Comparison of ENCODE assay signal across 22 cellular contexts in genomic region chr11:17366491-17366890, GRCh38. TPM values are rescaled to one million over a fixed set of nuclear protein-coding genes. Genes with fewer than 3 reads are reported as not detected.
A peak's percentile ranks its signal among the peaks of the same experiment; 100 is the strongest.
DNase-seq lines count a peak whose midpoint lies in the region; ATAC-seq, FAIRE-seq and TF ChIP-seq lines count a peak whose summit lies in the region.
"Had no signal": no experiment of that assay in that cellular context is flagged by ENCODE, and none has a peak within 500 bp of the region (broad histone marks: within the 10 kb centered on the region; RNA-seq: fewer than 3 reads in every experiment).

No MANE protein-coding gene starts in this region.

- POLR2A ChIA-PET in GM12878 (lab: Charles Lee): no interaction called here

- no peaks in the 10 kb centered on the region for H3K9me1 ChIP-seq in keratinocyte (ENCODE audit: control insufficient read depth, extremely low read depth, insufficient read depth, low read length)

- H3K4me1 ChIP-seq in GM12878 (ENCODE audit: control insufficient read depth, insufficient read depth, low read length) (no peaks in the 10 kb centered on the region), keratinocyte (ENCODE audit: control insufficient read depth, extremely low read depth, insufficient read depth, low read length) (no peaks in the 10 kb centered on the region)
- H3K4me1 ChIP-seq: Peyer's patch had no signal

- no peak overlapping the region for H2AFZ ChIP-seq in GM12878 (ENCODE audit: control insufficient read depth, low read depth, low read length)
- H2AFZ ChIP-seq in keratinocyte (ENCODE audit: control insufficient read depth, low read length): no peak overlapping the region

- no peak overlapping the region for H3K4me3 ChIP-seq in GM12878
- H3K4me3 ChIP-seq in keratinocyte (ENCODE audit: control insufficient read depth in 2 of 3, extremely low read depth in 1 of 3, insufficient read depth in 2 of 3, low read depth in 1 of 3, low read length in 3 of 3): no peak overlapping the region
- H3K4me3 ChIP-seq: Peyer's patch had no signal

- H3K9ac ChIP-seq in GM12878 (ENCODE audit: control insufficient read depth, insufficient read depth, low read length) (no peak overlapping the region), keratinocyte (ENCODE audit: control insufficient read depth, extremely low read depth, insufficient read depth, low read length) (no peak overlapping the region)

- SMC1A ChIA-PET in GM12878 (lab: Charles Lee; ENCODE audit: uncharacterized antibody, unreplicated experiment): interaction anchor here (0.9 to 1.5 kb wide), 3 partner anchors 9 to 19 kb away, joined by 3 read pairs; no protein-coding TSS in a partner anchor

- H3K9me3 ChIP-seq in GM12878 (replicated peaks; ENCODE audit: control insufficient read depth, insufficient read depth, low read length): peaks cover 7% of the 10 kb centered on the region; the same call in 2 of the 3 replicates
- H3K9me3 ChIP-seq in keratinocyte (ENCODE audit: control insufficient read depth, low read depth, low read length): peaks cover 23% of the 10 kb centered on the region

- TF ChIP-seq EP300 in GM12878 (IDR thresholded peaks at IDR 0.05; ENCODE audit: borderline replicate concordance in 1 of 2, control insufficient read depth in 1 of 2, low read depth in 2 of 2, low read length in 2 of 2): no peak

- CTCF ChIA-PET in GM12878 (lab: Yijun Ruan, JAX): interaction anchor here (0.6 to 1.7 kb wide), 6 partner anchors 12 to 186 kb away, joined by 3 to 4 read pairs (median 3); no protein-coding TSS in a partner anchor

- FAIRE-seq in GM12878 (lab: Jason Lieb, UNC) (peak; percentile 44), keratinocyte (lab: Jason Lieb, UNC) (peak; percentile 32)
- FAIRE-seq: G401.6 had no signal

- TF ChIP-seq RAD21 in GM12878 (IDR thresholded peaks at IDR 0.05; ENCODE audit: insufficient read depth, low read depth, low read length): no peak

- no peaks in the 10 kb centered on the region for H3K36me3 ChIP-seq in GM12878 (ENCODE audit: control insufficient read depth in 2 of 2, insufficient read depth in 2 of 2, low read length in 1 of 2)
- H3K36me3 ChIP-seq in keratinocyte (ENCODE audit: control insufficient read depth in 2 of 2, extremely low read depth in 1 of 2, insufficient read depth in 2 of 2, low read length in 2 of 2): peaks cover 7 to 28% of the 10 kb centered on the region in 2 experiments

- no peak for TF ChIP-seq CTCF in GM12878 (IDR thresholded peaks at IDR 0.05 in 2 of 3, conservative IDR thresholded peaks at IDR 0.05 in 1 of 3; ENCODE audit: control insufficient read depth in 2 of 3, extremely low read depth in 1 of 3, insufficient read depth in 1 of 3, low read depth in 3 of 3, low read length in 3 of 3)
- no peak for TF ChIP-seq CTCF in keratinocyte (optimal IDR thresholded peaks at IDR 0.05 in 1 of 3, IDR thresholded peaks at IDR 0.05 in 1 of 3, conservative IDR thresholded peaks at IDR 0.05 in 1 of 3; ENCODE audit: extremely low read depth in 1 of 3, insufficient read depth in 2 of 3, low read length in 3 of 3)

- intact Hi-C loops in GM12878 (cut with micrococcal nuclease; ENCODE audit: unreplicated experiment): no loop called here

- DNase-seq in NCI-H82 (lab: John Stamatoyannopoulos, UW): peak; percentile 24
- no peak for DNase-seq in NCI-H82 treated with DMSO at 0.1 percent for 48 hours (lab: John Stamatoyannopoulos, UW; ENCODE audit: unreplicated experiment)
- DNase-seq in GM12878 (ENCODE audit: low read depth, low spot score): no peak
- DNase-seq in keratinocyte (ENCODE audit: low read depth, low spot score): no peak
- DNase-seq in kidney glomerular epithelial cell (lab: John Stamatoyannopoulos, UW): no peak
- DNase-seq: 8988T; Calu3; CD8-positive, alpha-beta memory T cell; Karpas-422; NCI-H1092; NCI-H1436; NCI-H187 treated with DMSO at 0.1 percent for 48 hours; NCI-H510A; Peyer's patch had no signal

- 45% methylated on average over 1 of the region's 1 CpG for WGBS in GM12878 (ENCODE audit: insufficient coverage, insufficient replicate concordance, low lambda C conversion rate, missing lambda C conversion rate)

- H3K27me3 ChIP-seq in GM12878 (replicated peaks in 1 of 2; ENCODE audit: control insufficient read depth in 2 of 2, insufficient read depth in 2 of 2, low read length in 1 of 2): no peaks in the 10 kb centered on the region; a peak in 1 of 4 replicates
- no peaks in the 10 kb centered on the region for H3K27me3 ChIP-seq in keratinocyte (ENCODE audit: control insufficient read depth, extremely low read depth, insufficient read depth, low read length)
- H3K27me3 ChIP-seq: Peyer's patch had no signal

- no peak for TF ChIP-seq POLR2A in GM12878 (IDR thresholded peaks at IDR 0.05; ENCODE audit: low read depth, low read length)

- no peak overlapping the region for H3K4me2 ChIP-seq in GM12878 (ENCODE audit: control insufficient read depth, insufficient read depth)
- no peak overlapping the region for H3K4me2 ChIP-seq in keratinocyte (ENCODE audit: control insufficient read depth, extremely low read depth, insufficient read depth, low read depth, low read length)

- H3K79me2 ChIP-seq in GM12878 (ENCODE audit: control insufficient read depth, insufficient read depth, low read length) (no peaks in the 10 kb centered on the region), keratinocyte (ENCODE audit: control insufficient read depth, insufficient read depth, low read length) (no peaks in the 10 kb centered on the region)

- no peaks in the 10 kb centered on the region for H4K20me1 ChIP-seq in GM12878 (ENCODE audit: control insufficient read depth, insufficient read depth)
- no peaks in the 10 kb centered on the region for H4K20me1 ChIP-seq in keratinocyte (ENCODE audit: control insufficient read depth, extremely low read depth, insufficient read depth, low read length)

- ATAC-seq in GM12878: no peak
- no peak for ATAC-seq in GM19463 (IDR thresholded peaks at IDR 0.05; ENCODE audit: unreplicated experiment)
- ATAC-seq in GM21619 (IDR thresholded peaks at IDR 0.05; ENCODE audit: unreplicated experiment): no peak
- ATAC-seq: SK-N-SH treated with all-trans-retinoic acid at 6 μM for 48 hours had no signal

- dilution Hi-C loops in keratinocyte (cut with MboI; ENCODE audit: extremely low pct_ligation_motif_present, low sequenced_read_pairs): no loop called here

- no TSS peak for BruUV-seq in GM12878 (replicated peaks; lab: Mats Ljungman, UMichigan)

- RAD21 ChIA-PET in GM12878 (lab: Charles Lee; ENCODE audit: unreplicated experiment): no interaction called here

- no peak overlapping the region for H3K27ac ChIP-seq in GM12878 (ENCODE audit: control insufficient read depth, insufficient read depth)
- no peak overlapping the region for H3K27ac ChIP-seq in keratinocyte (ENCODE audit: control insufficient read depth, insufficient read depth, low read length)
- H3K27ac ChIP-seq: C4-2B, Peyer's patch had no signal

- in situ Hi-C loops in GM12878 (cut with MboI): no loop called here

RNA-seq across cellular contexts. Expression of gene NCR3LG1, which starts 14.9 kb away (rescaled TPM):
- total RNA-seq in GM12878 (2013; cell fraction: nucleolus; rRNA removed): 1.6 and 1.8 TPM in 2 replicates
- 0.17 and 0.22 TPM in 2 replicates for total RNA-seq in GM12878 (2014; rRNA removed)
- total RNA-seq in GM12878 (2014; rRNA removed; fragmentation: Illumina TruSeq; extraction: Trizol): 0.09 and 0.18 TPM in 2 replicates
- total RNA-seq in GM12878 (2021): 0.18 and 0.21 TPM in 2 replicates
- polyA plus RNA-seq in GM12878 (2011; ENCODE audit: low read depth): 0.09 TPM
- polyA plus RNA-seq in GM12878 (2011; rRNA removed): 0.09 and 0.12 TPM in 2 replicates
- polyA plus RNA-seq in GM12878 (2011; cell fraction: cytosol; rRNA removed): 0.08 and 0.09 TPM in 2 replicates
- 0.16 and 0.28 TPM in 2 replicates for polyA plus RNA-seq in GM12878 (2011; cell fraction: nucleus; rRNA removed)
- 0.10 and 0.24 TPM in 2 replicates for polyA plus RNA-seq in GM12878 (2012)
- polyA plus RNA-seq in GM12878 (2014; fragmentation: Illumina TruSeq; extraction: Trizol): 0.10 and 0.13 TPM in 2 replicates
- under 1 TPM in 1 of 2 experiments, not detected in 1; under 0.01 TPM for polyA plus RNA-seq in GM12878 (2014; fragmentation: Nextera tagmentation; extraction: Ambion mirVana)
- 0.05 and 0.15 TPM in 2 replicates for polyA plus RNA-seq in GM12878 (2014; rRNA removed)
- polyA plus RNA-seq in GM12878 (2016; fragmentation: Nextera tagmentation; extraction: Ambion mirVana): under 1 TPM in 1 of 2 experiments, not detected in 1; 0.11 TPM
- polyA minus RNA-seq in GM12878 (2011; rRNA and poly(A)+ RNA removed): 0.10 and 0.22 TPM in 2 replicates
- polyA minus RNA-seq in GM12878 (2011; cell fraction: cytosol; rRNA and poly(A)+ RNA removed): 0.10 TPM in 1 of 2 replicates, not detected in the other
- 0.19 and 0.24 TPM in 2 replicates for polyA minus RNA-seq in GM12878 (2011; cell fraction: nucleus; rRNA and poly(A)+ RNA removed)
- 3.2 to 3.9 TPM (median 3.5 TPM) in 3 replicates for polyA plus RNA-seq in keratinocyte
- 1.3 TPM for polyA plus RNA-seq in keratinocyte (2011; ENCODE audit: low read depth)
- polyA plus RNA-seq in keratinocyte (2011; cell fraction: cytosol; rRNA removed): 1.2 and 1.4 TPM in 2 replicates
- polyA plus RNA-seq in keratinocyte (2011; cell fraction: nucleus; rRNA removed): 9.6 TPM in 2 replicates
- polyA plus RNA-seq in keratinocyte (2012; ENCODE audit: low replicate concordance): 1.6 and 2.2 TPM in 2 replicates
- polyA minus RNA-seq in keratinocyte: 4.6 to 9.3 TPM (median 6.4 TPM) in 3 replicates
- 4.8 TPM for polyA minus RNA-seq in keratinocyte (2011; cell fraction: cytosol; rRNA and poly(A)+ RNA removed)
- polyA minus RNA-seq in keratinocyte (2011; cell fraction: nucleus; rRNA and poly(A)+ RNA removed): 9.8 and 15.9 TPM in 2 replicates
- polyA plus RNA-seq: IgD-negative memory B cell had no signal

RNA-seq across cellular contexts. Expression of gene KCNJ11, which starts 22.0 kb away (rescaled TPM):
- 0.13 and 0.91 TPM in 2 replicates for total RNA-seq in GM12878 (2013; cell fraction: nucleolus; rRNA removed)
- total RNA-seq in GM12878 (2014; rRNA removed) (0.28 and 0.33 TPM in 2 replicates), GM12878 (2014; rRNA removed; fragmentation: Illumina TruSeq; extraction: Trizol) (0.09 TPM in 1 of 2 replicates, not detected in the other), GM12878 (2021) (0.11 and 0.56 TPM in 2 replicates)
- polyA plus RNA-seq in GM12878 (2011; ENCODE audit: low read depth): 0.22 TPM
- polyA plus RNA-seq in GM12878 (2011; rRNA removed) (not detected in 2 replicates), GM12878 (2014; fragmentation: Illumina TruSeq; extraction: Trizol) (0.15 TPM in 1 of 2 replicates, not detected in the other), GM12878 (2014; fragmentation: Nextera tagmentation; extraction: Ambion mirVana) (not detected), GM12878 (2014; rRNA removed) (0.06 and 0.22 TPM in 2 replicates), GM12878 (2016; fragmentation: Nextera tagmentation; extraction: Ambion mirVana) (not detected), keratinocyte (0.03 TPM in 1 of 3 replicates, not detected in the others)
- polyA plus RNA-seq in GM12878 (2011; cell fraction: cytosol; rRNA removed): 0.04 and 0.13 TPM in 2 replicates
- polyA plus RNA-seq in GM12878 (2011; cell fraction: nucleus; rRNA removed): 0.13 and 0.38 TPM in 2 replicates
- 0.54 and 0.84 TPM in 2 replicates for polyA plus RNA-seq in GM12878 (2012)
- 0.37 TPM in 1 of 2 replicates, not detected in the other for polyA minus RNA-seq in GM12878 (2011; rRNA and poly(A)+ RNA removed)
- not detected in 2 replicates for polyA minus RNA-seq in GM12878 (2011; cell fraction: cytosol; rRNA and poly(A)+ RNA removed)
- not detected in 2 replicates for polyA minus RNA-seq in GM12878 (2011; cell fraction: nucleus; rRNA and poly(A)+ RNA removed)
- not detected for polyA plus RNA-seq in keratinocyte (2011; ENCODE audit: low read depth)
- not detected in 2 replicates for polyA plus RNA-seq in keratinocyte (2011; cell fraction: cytosol; rRNA removed)
- not detected in 2 replicates for polyA plus RNA-seq in keratinocyte (2011; cell fraction: nucleus; rRNA removed)
- 0.10 and 0.11 TPM in 2 replicates for polyA plus RNA-seq in keratinocyte (2012; ENCODE audit: low replicate concordance)
- polyA minus RNA-seq in keratinocyte: not detected in 3 replicates
- polyA minus RNA-seq in keratinocyte (2011; cell fraction: cytosol; rRNA and poly(A)+ RNA removed): not detected
- polyA minus RNA-seq in keratinocyte (2011; cell fraction: nucleus; rRNA and poly(A)+ RNA removed): not detected in 2 replicates
- total RNA-seq: Daoy, M059J had no signal
